Comparison of ENCODE assay signal across 8 cellular contexts in genomic region chr11:2156416-2157182, GRCh38. TPM values are rescaled to one million over a fixed set of nuclear protein-coding genes. Genes with fewer than 3 reads are reported as not detected.
DNase-seq lines count a peak whose midpoint lies in the region; ATAC-seq and TF ChIP-seq lines count a peak whose summit lies in the region.

No MANE protein-coding gene starts in this region.

- 24% methylated on average over 19 of the region's 19 CpGs for WGBS in prostate gland

- ATAC-seq in activated naive CD8-positive, alpha-beta T cell treated with anti-CD3 and anti-CD28 coated beads, Interleukin-2, amount 10 ng/mL, durations not matched to agents 7 days and 5 days (ENCODE audit: low read depth) = peak; percentile 40
- ATAC-seq in Right ventricle myocardium superior (ENCODE audit: poor library complexity) (peak; percentile 74), HG02588 (IDR thresholded peaks at IDR 0.05; ENCODE audit: unreplicated experiment) (no peak), GM19035 (IDR thresholded peaks at IDR 0.05; ENCODE audit: unreplicated experiment) (no peak)

- TF ChIP-seq POLR2A in prostate gland (IDR thresholded peaks at IDR 0.05) = no peak

- H3K27me3 ChIP-seq in HAP-1 (ENCODE audit: low read depth) = no peaks in the 10 kb centered on the region
- peaks cover 3% of the 10 kb centered on the region; the same call in 1 of the 2 replicates for H3K27me3 ChIP-seq in SJSA1 (replicated peaks)
- no peaks in the 10 kb centered on the region for H3K27me3 ChIP-seq in prostate gland (replicated peaks; ENCODE audit: insufficient read depth)

- POLR2A ChIA-PET in activated naive CD8-positive, alpha-beta T cell treated with anti-CD3 and anti-CD28 coated beads, Interleukin-2, amount 10 ng/mL, durations not matched to agents 7 days and 5 days (lab: Charles Lee) = no interaction called here

- no peaks in the 10 kb centered on the region for H3K9me3 Mint-ChIP-seq in activated naive CD8-positive, alpha-beta T cell treated with anti-CD3 and anti-CD28 coated beads, Interleukin-2, amount 10 ng/mL, durations not matched to agents 7 days and 5 days

- peak; percentile 25 to 88 (median 79) for TF ChIP-seq CTCF in prostate gland (IDR thresholded peaks at IDR 0.05)

- H3K4me1 ChIP-seq in HAP-1 = no peaks in the 10 kb centered on the region
- peaks cover 3% of the 10 kb centered on the region; the same call in 1 of the 2 replicates for H3K4me1 ChIP-seq in SJSA1 (replicated peaks)
- no peaks in the 10 kb centered on the region for H3K4me1 ChIP-seq in prostate gland (replicated peaks)

- no peak overlapping the region for H3K4me3 Mint-ChIP-seq in activated naive CD8-positive, alpha-beta T cell treated with anti-CD3 and anti-CD28 coated beads, Interleukin-2, amount 10 ng/mL, durations not matched to agents 7 days and 5 days

- no peak overlapping the region for H3K27ac Mint-ChIP-seq in activated naive CD8-positive, alpha-beta T cell treated with anti-CD3 and anti-CD28 coated beads, Interleukin-2, amount 10 ng/mL, durations not matched to agents 7 days and 5 days

- H3K27ac ChIP-seq in SJSA1 = no peak overlapping the region
- peak overlapping the region; percentile 10 to 30 for H3K27ac ChIP-seq in prostate gland

- DNase-seq in C1 segment of cervical spinal cord (lab: John Stamatoyannopoulos, UW) (peak in 12 of 14 donors; percentile 1 to 58 (median 19)), HAP-1 (ENCODE audit: low spot score in 2 of 2) (peak; percentile 35 to 85), SJSA1 (ENCODE audit: low read depth in 1 of 2, low spot score in 2 of 2) (peak; percentile 51 to 86), Right ventricle myocardium superior (peak; percentile 81), prostate gland (ENCODE audit: low spot score) (peak; percentile 69)
- peak; percentile 73 for DNase-seq in activated naive CD8-positive, alpha-beta T cell treated with anti-CD3 and anti-CD28 coated beads, Interleukin-2, amount 10 ng/mL, durations not matched to agents 7 days and 5 days

- intact Hi-C loops in Right ventricle myocardium superior (cut with DNase I) (no loop called here), prostate gland (cut with DNase I) (loop anchor here (10.0 kb wide), 2 partner anchors 232 to 502 kb away; no protein-coding TSS in a partner anchor)

- H3K4me1 Mint-ChIP-seq in activated naive CD8-positive, alpha-beta T cell treated with anti-CD3 and anti-CD28 coated beads, Interleukin-2, amount 10 ng/mL, durations not matched to agents 7 days and 5 days = peaks cover 5% of the 10 kb centered on the region

- H3K9me3 ChIP-seq in HAP-1 = no peaks in the 10 kb centered on the region
- no peaks in the 10 kb centered on the region for H3K9me3 ChIP-seq in SJSA1 (replicated peaks)
- H3K9me3 ChIP-seq in prostate gland = no peaks in the 10 kb centered on the region

- no peaks in the 10 kb centered on the region for H3K27me3 Mint-ChIP-seq in activated naive CD8-positive, alpha-beta T cell treated with anti-CD3 and anti-CD28 coated beads, Interleukin-2, amount 10 ng/mL, durations not matched to agents 7 days and 5 days

- in situ Hi-C loops in HAP-1 (cut with MboI; ENCODE audit: low sequenced_read_pairs) = loop anchor here (10.0 to 25.0 kb wide), 2 partner anchors 294 to 502 kb away; partner anchors contain the start of gene LSP1

- no peak overlapping the region for H3K4me3 ChIP-seq in HAP-1
- no peak overlapping the region for H3K4me3 ChIP-seq in SJSA1
- no peak overlapping the region for H3K4me3 ChIP-seq in prostate gland

- H3K36me3 ChIP-seq in HAP-1 (replicated peaks) (no peaks in the 10 kb centered on the region), SJSA1 (no peaks in the 10 kb centered on the region), prostate gland (no peaks in the 10 kb centered on the region)

- H3K36me3 Mint-ChIP-seq in activated naive CD8-positive, alpha-beta T cell treated with anti-CD3 and anti-CD28 coated beads, Interleukin-2, amount 10 ng/mL, durations not matched to agents 7 days and 5 days = no peaks in the 10 kb centered on the region

RNA-seq across cellular contexts. Expression of gene INS, which starts 4.4 kb away (rescaled TPM):
- total RNA-seq in SJSA1 (2014; rRNA removed; shearing (Covaris generic)) = not detected in 2 replicates
- not detected for total RNA-seq in activated naive CD8-positive, alpha-beta T cell treated with anti-CD3 and anti-CD28 coated beads, Interleukin-2, amount 10 ng/mL, durations not matched to agents 7 days and 5 days
- not detected for total RNA-seq in Right ventricle myocardium superior
- not detected for total RNA-seq in prostate gland

RNA-seq across cellular contexts. Expression of gene TH, which starts 15.0 kb away (rescaled TPM):
- not detected in 2 replicates for total RNA-seq in SJSA1 (2014; rRNA removed; shearing (Covaris generic))
- total RNA-seq in activated naive CD8-positive, alpha-beta T cell treated with anti-CD3 and anti-CD28 coated beads, Interleukin-2, amount 10 ng/mL, durations not matched to agents 7 days and 5 days = not detected
- not detected for total RNA-seq in Right ventricle myocardium superior
- 1 to 10 TPM in 1 of 2 donors, not detected in 1; 2.4 TPM for total RNA-seq in prostate gland

RNA-seq across cellular contexts. Expression of gene IGF2, which starts 17.4 kb away (rescaled TPM):
- 29.7 and 31.5 TPM in 2 replicates for total RNA-seq in SJSA1 (2014; rRNA removed; shearing (Covaris generic))
- total RNA-seq in activated naive CD8-positive, alpha-beta T cell treated with anti-CD3 and anti-CD28 coated beads, Interleukin-2, amount 10 ng/mL, durations not matched to agents 7 days and 5 days = not detected
- 79.9 TPM for total RNA-seq in Right ventricle myocardium superior
- 10 to 100 TPM in 1 of 2 donors, 1 to 10 TPM in 1; 4.1 to 80.7 TPM for total RNA-seq in prostate gland

Comparison
In these comparisons a context has a peak if more than half of its experiments do, and no peak if none do; other contexts are left out.
1. DNase-seq: peak in every context shown above with its lines; median percentile 81 in Right ventricle myocardium superior; 73 in activated naive CD8-positive, alpha-beta T cell treated with anti-CD3 and anti-CD28 coated beads, Interleukin-2, amount 10 ng/mL, durations not matched to agents 7 days and 5 days; 69 in prostate gland; 68 in SJSA1; 60 in HAP-1; 19 in C1 segment of cervical spinal cord.
2. ATAC-seq: peak in activated naive CD8-positive, alpha-beta T cell treated with anti-CD3 and anti-CD28 coated beads, Interleukin-2, amount 10 ng/mL, durations not matched to agents 7 days and 5 days (single experiment) and Right ventricle myocardium superior (single experiment); none in HG02588 (single experiment) and GM19035 (single experiment).
3. RNA of gene IGF2, which starts 17.4 kb away (total RNA-seq): 4.1 to 80.7 TPM in prostate gland, 79.9 TPM in Right ventricle myocardium superior (single experiment) and 29.7 to 31.5 TPM in SJSA1; not detected in activated naive CD8-positive, alpha-beta T cell treated with anti-CD3 and anti-CD28 coated beads, Interleukin-2, amount 10 ng/mL, durations not matched to agents 7 days and 5 days; every median in the first group is over 4 times any median in the second.